ENCODE assay signal across 8 cellular contexts in the genomic region with DNA sequence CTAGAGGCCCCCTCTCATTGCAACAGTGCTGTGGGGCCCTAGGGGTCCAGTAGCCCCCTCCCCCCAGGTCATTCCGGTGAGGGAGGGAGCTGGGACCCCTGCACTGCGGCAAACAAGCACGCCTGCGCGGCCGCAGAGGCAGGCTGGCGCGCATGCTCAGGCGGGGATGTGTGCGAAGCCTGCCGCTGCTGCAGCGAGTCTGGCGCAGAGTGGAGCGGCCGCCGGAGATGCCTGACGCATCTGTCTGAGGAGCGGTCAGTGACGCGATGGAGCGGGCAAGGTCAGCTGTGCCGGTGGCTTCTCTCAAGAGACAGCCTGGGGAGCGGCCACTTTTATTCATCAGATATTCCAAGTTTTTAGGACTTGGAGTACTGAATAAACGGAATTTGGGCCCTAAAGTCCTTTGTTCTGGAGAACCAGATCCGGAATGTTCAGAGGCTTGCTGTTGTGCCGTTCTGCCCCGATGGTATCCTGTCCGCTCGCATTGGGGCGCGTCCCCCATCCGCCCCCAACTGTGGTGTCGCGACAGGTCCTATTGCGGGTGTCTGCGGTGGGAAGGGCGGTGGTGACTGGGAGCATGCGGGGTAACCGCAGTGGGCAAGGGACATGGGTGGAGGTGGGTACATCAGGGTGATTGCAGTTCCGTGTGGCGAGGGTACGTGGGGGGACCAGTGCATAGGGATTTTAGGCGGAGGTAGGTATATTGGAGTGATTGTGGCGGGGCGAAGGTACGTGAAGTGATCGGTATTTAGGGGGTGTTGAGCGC. TPM values are rescaled to one million over a fixed set of nuclear protein-coding genes. Genes with fewer than 3 reads are reported as not detected.
DNase-seq lines count a peak whose midpoint lies in the region; ATAC-seq and TF ChIP-seq lines count a peak whose summit lies in the region.

A gene (plus strand): TSS at position 205 of the 766 bp plus-strand sequence. CDS start 19,467 bp downstream, outside the sequence.
A gene with protein sequence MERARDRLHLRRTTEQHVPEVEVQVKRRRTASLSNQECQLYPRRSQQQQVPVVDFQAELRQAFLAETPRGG (plus strand): TSS at position 205 of the 766 bp plus-strand sequence. CDS start 62 bp downstream, at position 267.

- ATAC-seq in HG02678 (IDR thresholded peaks at IDR 0.05; ENCODE audit: unreplicated experiment) = peak; percentile 56

- TF ChIP-seq CTCF in endothelial cell (IDR thresholded peaks at IDR 0.05; ENCODE audit: unreplicated experiment) = no peak

- H3K9me3 Mint-ChIP-seq in endothelial cell (ENCODE audit: unreplicated experiment) = no peaks in the 10 kb centered on the region

- H3K27ac Mint-ChIP-seq in endothelial cell (ENCODE audit: unreplicated experiment) = peak within 1 kb of the TSS; percentile 91

- H3K4me3 Mint-ChIP-seq in endothelial cell (ENCODE audit: unreplicated experiment) = peak within 1 kb of the TSS; percentile 87

- H3K27me3 Mint-ChIP-seq in endothelial cell (ENCODE audit: unreplicated experiment) = peaks cover 8% of the 10 kb centered on the region

- peaks cover 24% of the 10 kb centered on the region for H3K36me3 Mint-ChIP-seq in endothelial cell (ENCODE audit: low read depth, unreplicated experiment)

- peaks cover 15% of the 10 kb centered on the region for H3K4me1 Mint-ChIP-seq in endothelial cell (ENCODE audit: unreplicated experiment)

- DNase-seq in GM04503 (ENCODE audit: low read depth) (peak; percentile 12), NCI-H510A (lab: John Stamatoyannopoulos, UW) (peak; percentile 10), endothelial cell (ENCODE audit: low spot score) (peak; percentile 69), midbrain (lab: John Stamatoyannopoulos, UW) (peak; percentile 62), NCI-H2196 (lab: John Stamatoyannopoulos, UW; ENCODE audit: unreplicated experiment) (no peak)
- DNase-seq in activated CD8-positive, alpha-beta memory T cell treated with anti-CD3 and anti-CD28 coated beads, Interleukin-2, amount 50 U/mL, for 24 hours (ENCODE audit: extremely low read depth) = peak; percentile 20
- peak; percentile 30 for DNase-seq in stimulated activated CD8-positive, alpha-beta memory T cell treated with anti-CD3 and anti-CD28 coated beads, Interleukin-15, amount 100 ng/mL, for 24 hours (ENCODE audit: low read depth)

RNA-seq across cellular contexts. Expression of the first gene that starts in this region (rescaled TPM):
- total RNA-seq in endothelial cell (ENCODE audit: unreplicated experiment) = 212 TPM

RNA-seq across cellular contexts. Expression of the second gene that starts in this region (rescaled TPM):
- 12.3 TPM for total RNA-seq in endothelial cell (ENCODE audit: unreplicated experiment)
